Comparison of ENCODE assay signal across 22 cellular contexts in the genomic region with DNA sequence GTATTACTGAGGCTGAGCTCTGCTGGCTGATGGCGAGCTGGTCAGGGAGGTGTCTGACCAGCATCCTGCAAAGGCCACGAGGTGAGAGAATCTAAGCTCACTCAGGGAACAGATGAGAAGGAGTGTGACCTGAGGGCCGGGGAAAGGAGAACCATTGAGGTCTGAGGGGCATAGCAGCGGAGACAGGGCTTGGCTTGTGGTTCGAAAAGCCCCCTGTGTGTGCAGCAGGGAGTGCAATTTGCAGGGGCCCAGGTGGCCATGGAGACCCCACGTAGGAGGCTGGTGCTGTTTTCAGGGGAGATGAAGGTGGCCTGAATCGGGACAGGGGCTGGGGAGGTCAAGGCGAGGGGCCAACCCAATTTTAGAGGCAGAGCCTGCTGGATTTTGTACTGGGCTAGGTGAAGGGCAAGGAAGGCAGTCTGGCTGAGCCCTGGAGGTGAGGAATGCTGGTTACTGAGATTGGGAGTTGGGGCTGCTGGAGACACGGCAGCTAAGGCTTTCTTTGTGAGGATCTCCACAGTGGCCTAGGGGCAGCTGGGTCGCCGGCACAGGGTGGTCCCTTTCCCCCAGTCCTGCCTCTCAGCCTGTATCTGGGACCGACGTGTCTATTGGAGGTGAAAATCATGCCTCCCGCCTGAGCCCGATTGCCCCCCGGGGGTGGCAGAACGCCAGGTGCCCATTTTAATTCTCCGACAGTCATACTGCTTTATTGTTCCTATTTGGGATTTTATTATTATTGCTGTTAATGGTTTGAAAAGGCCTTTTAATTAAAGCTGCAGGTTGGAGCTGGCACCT.
"Had no signal": no experiment of that assay in that cellular context is flagged by ENCODE, and none has a peak within 500 bp of the region (broad histone marks: within the 10 kb centered on the region; RNA-seq: fewer than 3 reads in every experiment).

No MANE protein-coding gene starts in this region.

- H3K36me3 ChIP-seq: esophagus squamous epithelium, gastroesophageal sphincter, right atrium auricular region, sigmoid colon, stomach, thoracic aorta, transverse colon had no signal

- H3K9me3 ChIP-seq: esophagus squamous epithelium, gastroesophageal sphincter, right atrium auricular region, sigmoid colon, stomach, thoracic aorta, transverse colon had no signal

- H3K4me3 Mint-ChIP-seq: dendritic cell treated with granulocyte-macrophage colony-stimulating factor and Interleukin-4, amounts not matched to agents 40 ng/mL and 50 ng/mL, for 4 days; effector memory CD8-positive, alpha-beta T cell; natural killer cell treated with Interleukin-12 subunit alpha and Interleukin-12 subunit beta and Interleukin-15 and Interleukin-18, amount 100 ng/mL, for 72 hours had no signal

- ATAC-seq: effector memory CD8-positive, alpha-beta T cell; gastroesophageal sphincter; left colon; left ventricle myocardium superior; natural killer cell treated with Interleukin-12 subunit alpha and Interleukin-12 subunit beta and Interleukin-15 and Interleukin-18, amount 100 ng/mL, for 72 hours had no signal

- H3K4me1 ChIP-seq: esophagus squamous epithelium, gastroesophageal sphincter, right atrium auricular region, sigmoid colon, stomach, transverse colon had no signal

- DNase-seq: effector memory CD8-positive, alpha-beta T cell; esophagus squamous epithelium; foreskin fibroblast; left colon; left ventricle myocardium superior; mesenchymal stem cell; midbrain; occipital lobe; sigmoid colon; stimulated activated CD4-positive, alpha-beta T cell treated with anti-CD3 and anti-CD28 coated beads, Interleukin-12 subunit alpha, Interleukin-12 subunit beta, amount 100 ng/mL, for 4 hours; stimulated activated naive CD4-positive, alpha-beta T cell; substantia nigra; transverse colon had no signal

- H3K4me3 ChIP-seq: esophagus squamous epithelium, gastroesophageal sphincter, hepatocyte, lung, right atrium auricular region, sigmoid colon, skin epidermis, stomach, thoracic aorta, transverse colon had no signal

- H2AFZ ChIP-seq: hepatocyte had no signal

- H3K79me2 ChIP-seq: hepatocyte had no signal

- H3K9me3 Mint-ChIP-seq: dendritic cell treated with granulocyte-macrophage colony-stimulating factor and Interleukin-4, amounts not matched to agents 40 ng/mL and 50 ng/mL, for 4 days; effector memory CD8-positive, alpha-beta T cell; natural killer cell treated with Interleukin-12 subunit alpha and Interleukin-12 subunit beta and Interleukin-15 and Interleukin-18, amount 100 ng/mL, for 72 hours had no signal

- H3K27ac ChIP-seq: esophagus squamous epithelium, gastroesophageal sphincter, hepatocyte, right atrium auricular region, sigmoid colon, skin epidermis, stomach, thoracic aorta, transverse colon had no signal

- H3K4me2 ChIP-seq: hepatocyte had no signal

- H3K36me3 Mint-ChIP-seq: natural killer cell treated with Interleukin-12 subunit alpha and Interleukin-12 subunit beta and Interleukin-15 and Interleukin-18, amount 100 ng/mL, for 72 hours had no signal

- H3K27me3 ChIP-seq: right atrium auricular region had no signal

- H3K27ac Mint-ChIP-seq: dendritic cell treated with granulocyte-macrophage colony-stimulating factor and Interleukin-4, amounts not matched to agents 40 ng/mL and 50 ng/mL, for 4 days; effector memory CD8-positive, alpha-beta T cell; natural killer cell treated with Interleukin-12 subunit alpha and Interleukin-12 subunit beta and Interleukin-15 and Interleukin-18, amount 100 ng/mL, for 72 hours had no signal
